ENCODE assay signal across 15 cellular contexts in the genomic region with DNA sequence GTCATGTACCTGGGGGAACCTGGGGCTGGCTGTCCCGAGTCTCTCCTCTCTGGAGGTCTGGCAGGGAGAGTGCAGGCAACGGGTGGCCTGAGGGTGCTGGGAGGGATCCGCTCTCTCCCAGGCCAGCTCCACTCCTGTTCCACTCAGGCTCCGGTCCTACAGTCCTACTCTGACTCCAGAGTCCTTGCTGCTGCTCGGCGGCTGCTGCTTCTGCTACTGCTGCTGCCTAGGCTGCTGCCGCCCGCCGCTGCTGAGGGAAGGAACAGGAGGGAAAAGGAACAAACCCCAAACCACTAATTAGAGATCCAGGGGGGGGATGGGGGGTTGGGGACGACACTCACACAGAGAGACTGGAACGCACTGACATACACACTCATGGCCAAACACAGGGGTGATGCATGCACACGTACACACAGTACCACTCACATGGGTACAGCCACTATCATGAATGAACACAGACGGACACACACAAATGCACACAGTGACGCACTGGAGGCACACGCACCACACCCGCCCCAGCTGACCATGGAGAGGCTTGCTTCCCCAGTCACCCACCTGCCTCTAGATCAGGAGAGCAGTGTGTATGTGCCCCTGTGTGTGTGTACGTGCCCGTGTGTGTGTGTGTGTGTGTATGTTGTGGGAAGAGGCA. TPM values are rescaled to one million over a fixed set of nuclear protein-coding genes. Genes with fewer than 3 reads are reported as not detected.
DNase-seq lines count a peak whose midpoint lies in the region; ATAC-seq and TF ChIP-seq lines count a peak whose summit lies in the region.
"Had no signal": no experiment of that assay in that cellular context is flagged by ENCODE, and none has a peak within 500 bp of the region (broad histone marks: within the 10 kb centered on the region; RNA-seq: fewer than 3 reads in every experiment).

A gene (minus strand): TSS at position 218 of the 649 bp plus-strand sequence. CDS start 708 bp downstream, outside the sequence.

- no peaks in the 10 kb centered on the region for H4K20me1 ChIP-seq in HCT116 (ENCODE audit: insufficient read depth)

- H3K9me3 ChIP-seq in HCT116 (ENCODE audit: control insufficient read depth in 1 of 2, insufficient read depth in 1 of 2, low read depth in 1 of 2, low read length in 2 of 2) (no peaks in the 10 kb centered on the region), iPS-15b (ENCODE audit: control insufficient read depth, insufficient read depth, low read length) (no peaks in the 10 kb centered on the region)

- peak; percentile 38; the same call in 1 of the 2 replicates for ATAC-seq in HCT116
- ATAC-seq in HG02970 (IDR thresholded peaks at IDR 0.05; ENCODE audit: low FRiP score, unreplicated experiment), result no peak
- ATAC-seq: left lobe of liver had no signal

- H3K79me2 ChIP-seq in HCT116 (ENCODE audit: insufficient read depth, low read length), result no peaks in the 10 kb centered on the region

- DNase-seq in AG10803 (ENCODE audit: low read depth), result peak; percentile 15
- DNase-seq in HCT116 (ENCODE audit: low read depth, low spot score), result no peak
- peak; percentile 56 for DNase-seq in SK-N-DZ (ENCODE audit: low spot score)
- no peak for DNase-seq in medulla oblongata (ENCODE audit: extremely low spot score)
- no peak for DNase-seq in activated effector memory CD4-positive, alpha-beta T cell treated with anti-CD3 and anti-CD28 coated beads, Interleukin-2, amount 50 U/mL, for 16 hours
- DNase-seq in mesothelial cell of epicardium (ENCODE audit: low spot score in 2 of 2, unreplicated experiment in 2 of 2), result no peak
- DNase-seq: activated CD4-positive, alpha-beta T cell treated with anti-CD3 and anti-CD28 coated beads for 1 hour; activated T-cell treated with anti-CD3 and anti-CD28 coated beads, Interleukin-2, amount 50 U/mL, for 48 hours; aorta; KG1; SHP77 had no signal

- intact Hi-C loops in HCT116 (cut with micrococcal nuclease), result no loop called here

- H3K36me3 Mint-ChIP-seq in mesothelial cell of epicardium, result no peaks in the 10 kb centered on the region

- no peak within 1 kb of the TSS for H3K4me3 Mint-ChIP-seq in mesothelial cell of epicardium

- H3K27me3 Mint-ChIP-seq in mesothelial cell of epicardium (ENCODE audit: low read depth), result peaks cover 42% of the 10 kb centered on the region

- peaks cover 11% of the 10 kb centered on the region for H3K4me1 Mint-ChIP-seq in mesothelial cell of epicardium

- 0 out of 4 replicates have a peak, but pooled peaks cover 0 to 2% of the 10 kb centered on the region in 2 experiments for H3K4me1 ChIP-seq in HCT116 (ENCODE audit: control insufficient read depth in 1 of 2, insufficient read depth in 2 of 2, low read length in 2 of 2)
- H3K4me1 ChIP-seq in iPS-15b (ENCODE audit: control insufficient read depth, insufficient read depth, low read length), result peaks cover 15% of the 10 kb centered on the region

- H3K36me3 ChIP-seq in HCT116 (ENCODE audit: control insufficient read depth in 1 of 2, insufficient read depth in 2 of 2, low read length in 2 of 2), result no peaks in the 10 kb centered on the region
- no peaks in the 10 kb centered on the region for H3K36me3 ChIP-seq in iPS-15b (ENCODE audit: control insufficient read depth, insufficient read depth, low read length)

- TF ChIP-seq POLR2A in HCT116 (IDR thresholded peaks at IDR 0.05; ENCODE audit: borderline replicate concordance, extremely low read depth, insufficient read depth, insufficient read length), result no peak

- TF ChIP-seq CTCF in AG10803 (conservative IDR thresholded peaks at IDR 0.05; ENCODE audit: low read length), result no peak
- TF ChIP-seq CTCF in HCT116 (IDR thresholded peaks at IDR 0.05 in 2 of 3, conservative IDR thresholded peaks at IDR 0.05 in 1 of 3; ENCODE audit: borderline replicate concordance in 1 of 3, insufficient read depth in 1 of 3, low read depth in 2 of 3, low read length in 2 of 3), result no peak
- TF ChIP-seq CTCF in mesothelial cell of epicardium (IDR thresholded peaks at IDR 0.05; ENCODE audit: unreplicated experiment), result no peak

- H3K27me3 ChIP-seq in HCT116 (ENCODE audit: insufficient read depth, low read length) (0 out of 2 replicates have a peak, but pooled peaks cover 3% of the 10 kb centered on the region), iPS-15b (ENCODE audit: control insufficient read depth, insufficient read depth, low read length) (peaks cover 62% of the 10 kb centered on the region)

- CTCF ChIA-PET in HCT116 (lab: Charles Lee), result no interaction called here

- no peaks in the 10 kb centered on the region for H3K9me2 ChIP-seq in HCT116 (ENCODE audit: insufficient read depth)

- no peak within 1 kb of the TSS for H3K27ac Mint-ChIP-seq in mesothelial cell of epicardium

- H3K27ac ChIP-seq in HCT116 (ENCODE audit: low read depth, low read length), result no peak within 1 kb of the TSS

- POLR2A ChIA-PET in HCT116 (lab: Charles Lee), result no interaction called here

- BruUV-seq in HCT116 (replicated peaks; lab: Mats Ljungman, UMichigan), result no TSS peak

- H3K4me3 ChIP-seq in AG10803 (ENCODE audit: low read length) (no peak within 1 kb of the TSS), HCT116 (replicated peaks in 1 of 2; ENCODE audit: low read depth in 1 of 2, low read length in 2 of 2) (no peak within 1 kb of the TSS), iPS-15b (ENCODE audit: low read depth, low read length) (peak within 1 kb of the TSS; percentile 39)

- no peak for TF ChIP-seq RAD21 in HCT116 (IDR thresholded peaks at IDR 0.05; ENCODE audit: low read depth)

- H2AFZ ChIP-seq in HCT116 (ENCODE audit: low read depth, low read length, poor library complexity, severe bottlenecking), result no peak within 1 kb of the TSS

- RAD21 ChIA-PET in HCT116 (lab: Charles Lee; ENCODE audit: low non-redundant PET in 1 of 2, low total read pairs in 2 of 2, uncharacterized antibody in 2 of 2, unreplicated experiment in 2 of 2), result no interaction called here

- H3K9ac ChIP-seq in HCT116 (ENCODE audit: low read length) (no peak within 1 kb of the TSS), iPS-15b (ENCODE audit: low read depth, low read length) (no peak within 1 kb of the TSS)

- H3K9me3 Mint-ChIP-seq in mesothelial cell of epicardium, result no peaks in the 10 kb centered on the region

- H3K4me2 ChIP-seq in HCT116 (ENCODE audit: low read length), result no peak within 1 kb of the TSS

TF ChIP-seq in HCT116, 20 proteins besides CTCF, POLR2A, EP300 and RAD21:
- TF ChIP-seq SP1 (IDR thresholded peaks at IDR 0.05; ENCODE audit: low read depth) (no peak), ELF1 (IDR thresholded peaks at IDR 0.05; ENCODE audit: borderline replicate concordance, low read depth) (no peak), EZH2phosphoT487 (IDR thresholded peaks at IDR 0.05; ENCODE audit: borderline replicate concordance) (no peak), YY1 (IDR thresholded peaks at IDR 0.05; ENCODE audit: extremely low read depth, insufficient replicate concordance, low read depth, low read length) (no peak), FOSL1 (IDR thresholded peaks at IDR 0.05; ENCODE audit: low read depth) (no peak), CEBPB (IDR thresholded peaks at IDR 0.05; ENCODE audit: low read depth) (no peak), SRF (IDR thresholded peaks at IDR 0.05; ENCODE audit: low read depth) (no peak), CBX3 (IDR thresholded peaks at IDR 0.05; ENCODE audit: low read depth) (no peak), JUND (IDR thresholded peaks at IDR 0.05) (no peak)

RNA-seq across cellular contexts. Expression of the gene that starts here (rescaled TPM):
- not detected for total RNA-seq in HCT116 (2021; ENCODE audit: unreplicated experiment)
- 0.02 and 0.04 TPM in 2 replicates for polyA plus RNA-seq in HCT116 (2012)
- 0.35 and 1.1 TPM in 2 replicates for polyA plus RNA-seq in SK-N-DZ (2014; cell fraction: cytosol; rRNA removed)
- 0.11 and 0.94 TPM in 2 replicates for polyA plus RNA-seq in SK-N-DZ (2014; cell fraction: nucleus; rRNA removed)
- total RNA-seq in mesothelial cell of epicardium, result 0.27 to 0.62 TPM (median 0.47 TPM) in 3 replicates
- total RNA-seq: left lobe of liver, osteocyte had no signal
- polyA plus RNA-seq: aorta had no signal

Comparison
In these comparisons a context has a peak if more than half of its experiments do, and no peak if none do; other contexts are left out.
1. Peak in ATAC-seq in HCT116; RNA of the gene not detected or under 1 TPM.
2. DNase-seq: peak in AG10803 (single experiment) and SK-N-DZ (single experiment); none in HCT116 (single experiment), medulla oblongata (single experiment), activated effector memory CD4-positive, alpha-beta T cell treated with anti-CD3 and anti-CD28 coated beads, Interleukin-2, amount 50 U/mL, for 16 hours (single experiment) and mesothelial cell of epicardium (0 of 2).